28 cellular contexts compared by ENCODE assay signal in genomic region chr2:172615862-172616261, GRCh38.
"Had no signal": no experiment of that assay in that cellular context is flagged by ENCODE, and none has a peak within 500 bp of the region (broad histone marks: within the 10 kb centered on the region; RNA-seq: fewer than 3 reads in every experiment).

No MANE protein-coding gene starts in this region.

- H3K9me3 Mint-ChIP-seq: immature natural killer cell; naive B cell; natural killer cell; stimulated activated effector memory CD8-positive, alpha-beta T cell treated with anti-CD3 and anti-CD28 coated beads, Interleukin-12 subunit alpha, Interleukin-12 subunit beta, amount 100 ng/mL, for 72 hours; stimulated activated naive CD8-positive, alpha-beta T cell treated with anti-CD3 and anti-CD28 coated beads, Interleukin-15, Interleukin-2, amounts not matched to agents 100 ng/mL and 50 ng/mL, for 24 hours had no signal

- H3K4me3 ChIP-seq: left ventricle myocardium inferior, lung, pancreas, prostate gland, sigmoid colon, spleen, suprapubic skin, thoracic aorta, tibial artery, upper lobe of right lung had no signal

- H3K27ac ChIP-seq: left ventricle myocardium inferior, pancreas, prostate gland, sigmoid colon, spleen, suprapubic skin, thoracic aorta, tibial artery, upper lobe of right lung had no signal

- H3K36me3 Mint-ChIP-seq: natural killer cell had no signal

- H3K4me1 Mint-ChIP-seq: immature natural killer cell; natural killer cell; stimulated activated effector memory CD8-positive, alpha-beta T cell treated with anti-CD3 and anti-CD28 coated beads, Interleukin-12 subunit alpha, Interleukin-12 subunit beta, amount 100 ng/mL, for 72 hours had no signal

- H3K27ac Mint-ChIP-seq: immature natural killer cell; mesothelial cell of epicardium; natural killer cell; stimulated activated effector memory CD8-positive, alpha-beta T cell treated with anti-CD3 and anti-CD28 coated beads, Interleukin-12 subunit alpha, Interleukin-12 subunit beta, amount 100 ng/mL, for 72 hours; stimulated activated naive CD8-positive, alpha-beta T cell treated with anti-CD3 and anti-CD28 coated beads, Interleukin-15, Interleukin-2, amounts not matched to agents 100 ng/mL and 50 ng/mL, for 24 hours had no signal

- H3K36me3 ChIP-seq: left ventricle myocardium inferior, pancreas, prostate gland, sigmoid colon, thoracic aorta, tibial artery, upper lobe of right lung had no signal

- H3K27me3 ChIP-seq: pancreas, sigmoid colon, spleen, suprapubic skin, tibial artery, upper lobe of right lung had no signal

- H3K27me3 Mint-ChIP-seq: naive B cell; stimulated activated naive CD8-positive, alpha-beta T cell treated with anti-CD3 and anti-CD28 coated beads, Interleukin-15, Interleukin-2, amounts not matched to agents 100 ng/mL and 50 ng/mL, for 24 hours had no signal

- DNase-seq: hypothalamus; immature natural killer cell; left ventricle myocardium inferior; mesendoderm; naive B cell; natural killer cell; nucleus accumbens; pancreas; posterior cingulate gyrus; retina; right cardiac atrium; sigmoid colon; small intestine; spleen; stimulated activated CD4-positive, alpha-beta T cell treated with anti-CD3 and anti-CD28 coated beads, Interleukin-4, amount 100 ng/mL, for 24 hours; stimulated activated naive CD4-positive, alpha-beta T cell; tibial artery; trophoblast cell; upper lobe of right lung had no signal

- H3K4me3 Mint-ChIP-seq: immature natural killer cell; mesothelial cell of epicardium; naive B cell; natural killer cell; stimulated activated effector memory CD8-positive, alpha-beta T cell treated with anti-CD3 and anti-CD28 coated beads, Interleukin-12 subunit alpha, Interleukin-12 subunit beta, amount 100 ng/mL, for 72 hours; stimulated activated naive CD8-positive, alpha-beta T cell treated with anti-CD3 and anti-CD28 coated beads, Interleukin-15, Interleukin-2, amounts not matched to agents 100 ng/mL and 50 ng/mL, for 24 hours had no signal

- FAIRE-seq: islet of Langerhans, pancreas, small intestine, urothelium cell line had no signal

- H3K9me3 ChIP-seq: left ventricle myocardium inferior, pancreas, prostate gland, sigmoid colon, spleen, suprapubic skin, thoracic aorta, tibial artery, upper lobe of right lung had no signal

- ATAC-seq: natural killer cell; pancreas; right cardiac atrium; stimulated activated effector memory CD8-positive, alpha-beta T cell treated with anti-CD3 and anti-CD28 coated beads, Interleukin-12 subunit alpha, Interleukin-12 subunit beta, amount 100 ng/mL, for 72 hours; upper lobe of right lung had no signal

- H3K4me1 ChIP-seq: left ventricle myocardium inferior, pancreas, prostate gland, sigmoid colon, spleen, suprapubic skin, upper lobe of right lung had no signal
